Comparison of ENCODE assay signal across 2 cellular contexts in genomic region chr19:48756686-48757085, GRCh38.
TF ChIP-seq lines count a peak whose summit lies in the region.

No MANE protein-coding gene starts in this region.

TF ChIP-seq in A549, 52 proteins besides CTCF, POLR2A, EP300 and RAD21:
- TF ChIP-seq, protein P1, sequence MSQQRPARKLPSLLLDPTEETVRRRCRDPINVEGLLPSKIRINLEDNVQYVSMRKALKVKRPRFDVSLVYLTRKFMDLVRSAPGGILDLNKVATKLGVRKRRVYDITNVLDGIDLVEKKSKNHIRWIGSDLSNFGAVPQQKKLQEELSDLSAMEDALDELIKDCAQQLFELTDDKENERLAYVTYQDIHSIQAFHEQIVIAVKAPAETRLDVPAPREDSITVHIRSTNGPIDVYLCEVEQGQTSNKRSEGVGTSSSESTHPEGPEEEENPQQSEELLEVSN (IDR thresholded peaks at IDR 0.05; ENCODE audit: borderline replicate concordance, low read depth), result no peak
- TF ChIP-seq NFE2L2 (conservative IDR thresholded peaks at IDR 0.05; ENCODE audit: low read length) (no peak), MYC (IDR thresholded peaks at IDR 0.05; ENCODE audit: borderline replicate concordance, low read length) (no peak), MAFK (IDR thresholded peaks at IDR 0.05; ENCODE audit: partially characterized antibody) (no peak), CBX2 (IDR thresholded peaks at IDR 0.05; ENCODE audit: borderline replicate concordance, low read depth) (no peak), ZFP36 (IDR thresholded peaks at IDR 0.05; ENCODE audit: borderline replicate concordance, partially characterized antibody) (no peak), MAZ (IDR thresholded peaks at IDR 0.05; ENCODE audit: borderline replicate concordance, low read depth, low read length) (no peak), RCOR1 (IDR thresholded peaks at IDR 0.05; ENCODE audit: low read depth, low read length) (no peak), HOXA7 (CRISPR knock-in tag; IDR thresholded peaks at IDR 0.05) (no peak), HOXB5 (CRISPR knock-in tag; IDR thresholded peaks at IDR 0.05) (no peak), TFCP2L1 (CRISPR knock-in tag; IDR thresholded peaks at IDR 0.05) (no peak), HMGXB4 (CRISPR knock-in tag; IDR thresholded peaks at IDR 0.05; ENCODE audit: borderline replicate concordance) (no peak), HEYL (CRISPR knock-in tag; IDR thresholded peaks at IDR 0.05) (no peak), JUN (IDR thresholded peaks at IDR 0.05) (no peak), GATA3 (IDR thresholded peaks at IDR 0.05; ENCODE audit: borderline replicate concordance) (no peak), HDAC2 (IDR thresholded peaks at IDR 0.05) (no peak)
- TF ChIP-seq, protein P2, sequence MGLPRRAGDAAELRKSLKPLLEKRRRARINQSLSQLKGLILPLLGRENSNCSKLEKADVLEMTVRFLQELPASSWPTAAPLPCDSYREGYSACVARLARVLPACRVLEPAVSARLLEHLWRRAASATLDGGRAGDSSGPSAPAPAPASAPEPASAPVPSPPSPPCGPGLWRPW (IDR thresholded peaks at IDR 0.05), result no peak

TF ChIP-seq in GM12891, 5 proteins besides CTCF, POLR2A, EP300 and RAD21:
- TF ChIP-seq PAX5 (IDR thresholded peaks at IDR 0.05; ENCODE audit: insufficient read depth, low read length, severe bottlenecking) (no peak), TAF1 (IDR thresholded peaks at IDR 0.05; ENCODE audit: low read depth, low read length) (no peak), POU2F2 (IDR thresholded peaks at IDR 0.05; ENCODE audit: low read depth, low read length) (no peak), POLR2AphosphoS5 (IDR thresholded peaks at IDR 0.05; ENCODE audit: low read depth, low read length) (no peak)
